ENCODE assay signal across 29 cellular contexts in genomic region chr6:134543128-134543527, GRCh38.
"Had no signal": no experiment of that assay in that cellular context is flagged by ENCODE, and none has a peak within 500 bp of the region (broad histone marks: within the 10 kb centered on the region; RNA-seq: fewer than 3 reads in every experiment).

No MANE protein-coding gene starts in this region.

- H3K4me1 ChIP-seq: esophagus squamous epithelium, neural progenitor cell had no signal

- H3K4me3 Mint-ChIP-seq: central memory CD8-positive, alpha-beta T cell; memory B cell; natural killer cell; neural progenitor cell; stimulated activated memory B cell treated with anti-CD40 and anti-IgM and Interleukin-4, amounts not matched to agents 10 μg/mL and 1 μg/mL and 100 μg/mL, for 72 hours; T-helper 1 cell treated with Interleukin-12 subunit alpha and Interleukin-12 subunit beta and Interleukin-4 antibody, amounts not matched to agents 30 μg/mL and 1 μg/mL, for 36 hours had no signal

- H3K4me3 ChIP-seq: esophagus squamous epithelium, heart right ventricle, neural progenitor cell, right atrium auricular region, SK-N-MC, smooth muscle cell, testis had no signal

- H3K36me3 ChIP-seq: esophagus squamous epithelium, heart right ventricle, neural progenitor cell, right atrium auricular region, WERI-Rb-1 had no signal

- H3K4me1 Mint-ChIP-seq: memory B cell; natural killer cell; neural progenitor cell; stimulated activated memory B cell treated with anti-CD40 and anti-IgM and Interleukin-4, amounts not matched to agents 10 μg/mL and 1 μg/mL and 100 μg/mL, for 72 hours had no signal

- H3K9me3 Mint-ChIP-seq: central memory CD8-positive, alpha-beta T cell; memory B cell; natural killer cell; neural progenitor cell; stimulated activated memory B cell treated with anti-CD40 and anti-IgM and Interleukin-4, amounts not matched to agents 10 μg/mL and 1 μg/mL and 100 μg/mL, for 72 hours had no signal

- H3K27me3 ChIP-seq: esophagus squamous epithelium, heart right ventricle, neural progenitor cell, right atrium auricular region, testis had no signal

- H3K36me3 Mint-ChIP-seq: memory B cell; natural killer cell; neural progenitor cell; stimulated activated memory B cell treated with anti-CD40 and anti-IgM and Interleukin-4, amounts not matched to agents 10 μg/mL and 1 μg/mL and 100 μg/mL, for 72 hours had no signal

- H3K27me3 Mint-ChIP-seq: memory B cell; stimulated activated memory B cell treated with anti-CD40 and anti-IgM and Interleukin-4, amounts not matched to agents 10 μg/mL and 1 μg/mL and 100 μg/mL, for 72 hours had no signal

- H3K9me3 ChIP-seq: esophagus squamous epithelium, heart right ventricle, right atrium auricular region, testis had no signal

- DNase-seq: activated CD4-positive, alpha-beta T cell treated with anti-CD3 and anti-CD28 coated beads for 1 hour; activated CD4-positive, alpha-beta T cell treated with anti-CD3 and anti-CD28 coated beads, Interleukin-2, amount 50 U/mL, for 1 hour; activated CD8-positive, alpha-beta memory T cell treated with anti-CD3 and anti-CD28 coated beads for 24 hours; activated naive CD4-positive, alpha-beta T cell treated with Interleukin-2 at 50 U/mL for 16 hours; activated T-cell treated with anti-CD3 and anti-CD28 coated beads, Interleukin-2, amount 50 U/mL, for 1 hour; anterior cingulate cortex; effector CD8-positive, alpha-beta T cell; esophagus squamous epithelium; foreskin melanocyte; heart right ventricle; midbrain; natural killer cell; occipital lobe; stimulated activated CD4-positive, alpha-beta T cell treated with anti-CD3 and anti-CD28 coated beads, Interleukin-1b, Interleukin-23, amount 100 ng/mL, for 48 hours; stimulated activated CD4-positive, alpha-beta T cell treated with anti-CD3 and anti-CD28 coated beads, Interleukin-4, amount 100 ng/mL, for 4 hours; stimulated activated CD8-positive, alpha-beta memory T cell treated with anti-CD3 and anti-CD28 coated beads, Interleukin-4, amount 100 ng/mL, for 48 hours; T1000; testis; trophoblast cell; WERI-Rb-1 had no signal

- ATAC-seq: heart right ventricle; natural killer cell; stimulated activated memory B cell treated with anti-CD40 and anti-IgM and Interleukin-4, amounts not matched to agents 10 μg/mL and 1 μg/mL and 100 μg/mL, for 72 hours had no signal

- H3K27ac Mint-ChIP-seq: memory B cell; natural killer cell; neural progenitor cell; stimulated activated memory B cell treated with anti-CD40 and anti-IgM and Interleukin-4, amounts not matched to agents 10 μg/mL and 1 μg/mL and 100 μg/mL, for 72 hours; T-helper 1 cell treated with Interleukin-12 subunit alpha and Interleukin-12 subunit beta and Interleukin-4 antibody, amounts not matched to agents 30 μg/mL and 1 μg/mL, for 36 hours had no signal

- H3K27ac ChIP-seq: epithelial cell of prostate, esophagus squamous epithelium, heart right ventricle, neural progenitor cell, right atrium auricular region, SK-N-MC, testis, WERI-Rb-1 had no signal
